ENCODE assay signal across 11 cellular contexts in genomic region chr1:184953600-184954219, GRCh38. TPM values are rescaled to one million over a fixed set of nuclear protein-coding genes. Genes with fewer than 3 reads are reported as not detected.
DNase-seq lines count a peak whose midpoint lies in the region; ATAC-seq, FAIRE-seq and TF ChIP-seq lines count a peak whose summit lies in the region.
"Had no signal": no experiment of that assay in that cellular context is flagged by ENCODE, and none has a peak within 500 bp of the region (broad histone marks: within the 10 kb centered on the region; RNA-seq: fewer than 3 reads in every experiment).

No MANE protein-coding gene starts in this region.

- H3K9me3 ChIP-seq in right atrium auricular region, result no peaks in the 10 kb centered on the region
- no peaks in the 10 kb centered on the region for H3K9me3 ChIP-seq in right cardiac atrium (ENCODE audit: control insufficient read depth, low read length)
- no peaks in the 10 kb centered on the region for H3K9me3 ChIP-seq in hepatocyte (ENCODE audit: low read depth)
- H3K9me3 ChIP-seq: BLaER1 treated with 17β-estradiol and CSF1 and Interleukin-3, amounts not matched to agents 10 nM and 100 nM had no signal

- H4K20me1 ChIP-seq in hepatocyte (ENCODE audit: insufficient read depth, poor library complexity, severe bottlenecking), result no peaks in the 10 kb centered on the region
- H4K20me1 ChIP-seq: BLaER1 treated with 17β-estradiol and CSF1 and Interleukin-3, amounts not matched to agents 10 nM and 100 nM had no signal

- H3K36me3 Mint-ChIP-seq in activated T-helper 17 cell treated with anti-CD3 and anti-CD28 coated beads, Interleukin-2, amount 50 U/mL, for 72 hours (ENCODE audit: low read depth), result peaks cover 17% of the 10 kb centered on the region
- H3K36me3 Mint-ChIP-seq: activated naive CD4-positive, alpha-beta T cell treated with anti-CD3 and anti-CD28 coated beads, Interleukin-2, amount 50 U/mL, for 24 hours; naive thymus-derived CD8-positive, alpha-beta T cell had no signal

- H3K9me2 ChIP-seq in hepatocyte (replicated peaks; ENCODE audit: insufficient read depth), result no peaks in the 10 kb centered on the region

- ATAC-seq in right cardiac atrium (no peak), GM18858 (IDR thresholded peaks at IDR 0.05; ENCODE audit: unreplicated experiment) (no peak), GM21529 (IDR thresholded peaks at IDR 0.05; ENCODE audit: unreplicated experiment) (no peak)
- ATAC-seq in activated T-helper 17 cell treated with anti-CD3 and anti-CD28 coated beads, Interleukin-2, amount 50 U/mL, for 72 hours (replicated peaks), result peak; percentile 95
- ATAC-seq: naive thymus-derived CD8-positive, alpha-beta T cell had no signal

- no peak overlapping the region for H2AFZ ChIP-seq in hepatocyte

- no peak for TF ChIP-seq CTCF in right atrium auricular region (IDR thresholded peaks at IDR 0.05)
- TF ChIP-seq CTCF in hepatocyte (IDR thresholded peaks at IDR 0.05; ENCODE audit: poor library complexity), result no peak

- intact Hi-C loops in right cardiac atrium (cut with DNase I), result no loop called here

- peaks cover 0 to 38% of the 10 kb centered on the region in 2 donors for H3K4me1 ChIP-seq in right atrium auricular region
- peaks cover 2% of the 10 kb centered on the region for H3K4me1 ChIP-seq in right cardiac atrium (ENCODE audit: control insufficient read depth, insufficient read depth, low read length)
- peaks cover 13% of the 10 kb centered on the region for H3K4me1 ChIP-seq in hepatocyte (ENCODE audit: insufficient read depth)

- H3K27me3 Mint-ChIP-seq in activated T-helper 17 cell treated with anti-CD3 and anti-CD28 coated beads, Interleukin-2, amount 50 U/mL, for 72 hours, result no peaks in the 10 kb centered on the region
- H3K27me3 Mint-ChIP-seq: activated naive CD4-positive, alpha-beta T cell treated with anti-CD3 and anti-CD28 coated beads, Interleukin-2, amount 50 U/mL, for 24 hours; naive thymus-derived CD8-positive, alpha-beta T cell had no signal

- no peak for DNase-seq in right atrium auricular region (ENCODE audit: low spot score)
- no peak for DNase-seq in right cardiac atrium
- DNase-seq in hepatocyte (ENCODE audit: low spot score), result no peak
- DNase-seq in urothelium cell line (ENCODE audit: low spot score), result no peak
- no peak for DNase-seq in GM19240 (ENCODE audit: insufficient read length, low spot score)
- DNase-seq: naive thymus-derived CD8-positive, alpha-beta T cell had no signal

- peak overlapping the region; percentile 96 for H3K27ac Mint-ChIP-seq in activated T-helper 17 cell treated with anti-CD3 and anti-CD28 coated beads, Interleukin-2, amount 50 U/mL, for 72 hours
- H3K27ac Mint-ChIP-seq: activated naive CD4-positive, alpha-beta T cell treated with anti-CD3 and anti-CD28 coated beads, Interleukin-2, amount 50 U/mL, for 24 hours had no signal

- no peaks in the 10 kb centered on the region for H3K79me2 ChIP-seq in hepatocyte

- no peaks in the 10 kb centered on the region for H3K9me3 Mint-ChIP-seq in activated T-helper 17 cell treated with anti-CD3 and anti-CD28 coated beads, Interleukin-2, amount 50 U/mL, for 72 hours
- H3K9me3 Mint-ChIP-seq: activated naive CD4-positive, alpha-beta T cell treated with anti-CD3 and anti-CD28 coated beads, Interleukin-2, amount 50 U/mL, for 24 hours; naive thymus-derived CD8-positive, alpha-beta T cell had no signal

- no peak for FAIRE-seq in urothelium cell line (lab: Jason Lieb, UNC)

- no peaks in the 10 kb centered on the region for H3K27me3 ChIP-seq in right atrium auricular region
- no peaks in the 10 kb centered on the region for H3K27me3 ChIP-seq in right cardiac atrium (ENCODE audit: control insufficient read depth, insufficient read depth)
- no peaks in the 10 kb centered on the region for H3K27me3 ChIP-seq in hepatocyte
- H3K27me3 ChIP-seq: BLaER1 treated with 17β-estradiol and CSF1 and Interleukin-3, amounts not matched to agents 10 nM and 100 nM had no signal

- peak overlapping the region; percentile 88 for H3K4me3 Mint-ChIP-seq in activated T-helper 17 cell treated with anti-CD3 and anti-CD28 coated beads, Interleukin-2, amount 50 U/mL, for 72 hours
- H3K4me3 Mint-ChIP-seq: activated naive CD4-positive, alpha-beta T cell treated with anti-CD3 and anti-CD28 coated beads, Interleukin-2, amount 50 U/mL, for 24 hours; naive thymus-derived CD8-positive, alpha-beta T cell had no signal

- peaks cover 26% of the 10 kb centered on the region for H3K4me1 Mint-ChIP-seq in activated T-helper 17 cell treated with anti-CD3 and anti-CD28 coated beads, Interleukin-2, amount 50 U/mL, for 72 hours
- H3K4me1 Mint-ChIP-seq: activated naive CD4-positive, alpha-beta T cell treated with anti-CD3 and anti-CD28 coated beads, Interleukin-2, amount 50 U/mL, for 24 hours had no signal

- peak overlapping the region; percentile 41 for H3K4me2 ChIP-seq in hepatocyte

- H3K4me3 ChIP-seq in right atrium auricular region, result no peak overlapping the region
- no peak overlapping the region for H3K4me3 ChIP-seq in right cardiac atrium (ENCODE audit: low read length)
- no peak overlapping the region for H3K4me3 ChIP-seq in hepatocyte
- H3K4me3 ChIP-seq: BLaER1 treated with 17β-estradiol and CSF1 and Interleukin-3, amounts not matched to agents 10 nM and 100 nM had no signal

- H3K27ac ChIP-seq in right atrium auricular region, result peak overlapping the region; percentile 63 to 75
- no peak overlapping the region for H3K27ac ChIP-seq in right cardiac atrium (ENCODE audit: low read length)
- H3K27ac ChIP-seq in hepatocyte, result peak overlapping the region; percentile 16

- H3K36me3 ChIP-seq in right atrium auricular region (no peaks in the 10 kb centered on the region), hepatocyte (replicated peaks; ENCODE audit: insufficient read depth, low read depth) (no peaks in the 10 kb centered on the region)

- 55% methylated on average over 6 of the region's 6 CpGs for WGBS in right cardiac atrium
- WGBS in hepatocyte (ENCODE audit: low lambda C conversion rate, missing lambda C conversion rate), result 49% methylated on average over 6 of the region's 6 CpGs

RNA-seq across cellular contexts. Expression of gene NIBAN1, which starts 20.6 kb away (rescaled TPM):
- total RNA-seq in right atrium auricular region (100 to 1,000 TPM; 198 to 371 TPM), right cardiac atrium (100 to 1,000 TPM; 307 to 359 (median 329) TPM), hepatocyte (11.1 and 11.5 TPM in 2 replicates)
- polyA plus RNA-seq in right cardiac atrium (105 TPM), hepatocyte (6.9 and 8.9 TPM in 2 replicates)
- total RNA-seq in activated T-helper 17 cell treated with anti-CD3 and anti-CD28 coated beads, Interleukin-2, amount 50 U/mL, for 72 hours, result 10 to 100 TPM; 23.7 to 58.8 TPM
